ENCODE assay signal across 10 cellular contexts in genomic region chr10:76547352-76547972, GRCh38.
A peak's percentile ranks its signal among the peaks of the same experiment; 100 is the strongest.
DNase-seq lines count a peak whose midpoint lies in the region; ATAC-seq, FAIRE-seq and TF ChIP-seq lines count a peak whose summit lies in the region.
"Had no signal": no experiment of that assay in that cellular context is flagged by ENCODE, and none has a peak within 500 bp of the region (broad histone marks: within the 10 kb centered on the region; RNA-seq: fewer than 3 reads in every experiment).

No MANE protein-coding gene starts in this region.

- no peak overlapping the region for H3K4me3 ChIP-seq in OCI-LY1 (ENCODE audit: low read depth, low read length, poor library complexity, severe bottlenecking)
- no peak overlapping the region for H3K4me3 ChIP-seq in pancreas

- H3K9me2 ChIP-seq in OCI-LY1 (ENCODE audit: low read depth, low read length), result no peaks in the 10 kb centered on the region

- H3K9ac ChIP-seq in OCI-LY1 (ENCODE audit: low read length), result no peak overlapping the region

- peak; percentile 53 for FAIRE-seq in pancreas (lab: Jason Lieb, UNC)

- ATAC-seq in GM19438 (IDR thresholded peaks at IDR 0.05; ENCODE audit: low read depth, unreplicated experiment) (peak; percentile 66), pancreas (peak; percentile 73 to 94 (median 90)), GM19455 (IDR thresholded peaks at IDR 0.05; ENCODE audit: unreplicated experiment) (no peak)
- ATAC-seq: T-cell had no signal

- H3K27me3 Mint-ChIP-seq in activated T-helper 1 cell treated with anti-CD3 and anti-CD28 coated beads, Interleukin-12 subunit alpha, Interleukin-12 subunit beta, Interleukin-2, Interleukin-4 antibody, amounts not matched to agents 30 ng/mL and 10 ng/mL and 1 ng/mL, durations not matched to agents 14 hours and 24 hours and 36 hours (ENCODE audit: insufficient read depth), result no peaks in the 10 kb centered on the region
- H3K27me3 Mint-ChIP-seq: T-cell had no signal

- no peaks in the 10 kb centered on the region for H3K4me1 Mint-ChIP-seq in activated T-helper 1 cell treated with anti-CD3 and anti-CD28 coated beads, Interleukin-12 subunit alpha, Interleukin-12 subunit beta, Interleukin-2, Interleukin-4 antibody, amounts not matched to agents 30 ng/mL and 10 ng/mL and 1 ng/mL, durations not matched to agents 14 hours and 24 hours and 36 hours (ENCODE audit: low read depth)

- H3K79me2 ChIP-seq in OCI-LY1 (ENCODE audit: insufficient read depth, low read length), result no peaks in the 10 kb centered on the region

- H3F3A ChIP-seq in OCI-LY1 (ENCODE audit: insufficient read depth, low read length), result no peaks in the 10 kb centered on the region

- TF ChIP-seq CTCF in OCI-LY1 (IDR thresholded peaks at IDR 0.05; ENCODE audit: low read length) (peak; percentile 65), pancreas (IDR thresholded peaks at IDR 0.05) (peak; percentile 57 to 85 (median 74))

- H2AFZ ChIP-seq in OCI-LY1 (ENCODE audit: low read length), result no peak overlapping the region

- H3K4me3 Mint-ChIP-seq in activated T-helper 1 cell treated with anti-CD3 and anti-CD28 coated beads, Interleukin-12 subunit alpha, Interleukin-12 subunit beta, Interleukin-2, Interleukin-4 antibody, amounts not matched to agents 30 ng/mL and 10 ng/mL and 1 ng/mL, durations not matched to agents 14 hours and 24 hours and 36 hours, result no peak overlapping the region
- H3K4me3 Mint-ChIP-seq: stimulated activated naive CD8-positive, alpha-beta T cell treated with anti-CD3 and anti-CD28 coated beads, Interleukin-15, Interleukin-2, amounts not matched to agents 100 ng/mL and 50 ng/mL, for 24 hours; T-cell had no signal

- H3K27ac Mint-ChIP-seq in activated T-helper 1 cell treated with anti-CD3 and anti-CD28 coated beads, Interleukin-12 subunit alpha, Interleukin-12 subunit beta, Interleukin-2, Interleukin-4 antibody, amounts not matched to agents 30 ng/mL and 10 ng/mL and 1 ng/mL, durations not matched to agents 14 hours and 24 hours and 36 hours, result no peak overlapping the region
- H3K27ac Mint-ChIP-seq: stimulated activated naive CD8-positive, alpha-beta T cell treated with anti-CD3 and anti-CD28 coated beads, Interleukin-15, Interleukin-2, amounts not matched to agents 100 ng/mL and 50 ng/mL, for 24 hours; T-cell had no signal

- intact Hi-C loops in activated T-helper 1 cell treated with anti-CD3 and anti-CD28 coated beads, Interleukin-12 subunit alpha, Interleukin-12 subunit beta, Interleukin-2, Interleukin-4 antibody, amounts not matched to agents 30 ng/mL and 10 ng/mL and 1 ng/mL, durations not matched to agents 14 hours and 24 hours and 36 hours (cut with micrococcal nuclease), result loop anchor here (2.0 kb wide), 1 partner anchor 437 kb away; no protein-coding TSS in a partner anchor
- intact Hi-C loops in pancreas (cut with DNase I), result no loop called here

- no peak overlapping the region for H3K4me2 ChIP-seq in OCI-LY1 (ENCODE audit: low read length)

- H3K9me3 Mint-ChIP-seq in activated T-helper 1 cell treated with anti-CD3 and anti-CD28 coated beads, Interleukin-12 subunit alpha, Interleukin-12 subunit beta, Interleukin-2, Interleukin-4 antibody, amounts not matched to agents 30 ng/mL and 10 ng/mL and 1 ng/mL, durations not matched to agents 14 hours and 24 hours and 36 hours, result no peaks in the 10 kb centered on the region
- H3K9me3 Mint-ChIP-seq: stimulated activated naive CD8-positive, alpha-beta T cell treated with anti-CD3 and anti-CD28 coated beads, Interleukin-15, Interleukin-2, amounts not matched to agents 100 ng/mL and 50 ng/mL, for 24 hours; T-cell had no signal

- no peaks in the 10 kb centered on the region for H4K20me1 ChIP-seq in OCI-LY1 (ENCODE audit: insufficient read depth, low read length)

- no peaks in the 10 kb centered on the region for H3K4me1 ChIP-seq in OCI-LY1 (ENCODE audit: insufficient read depth, low read length, severe bottlenecking)
- H3K4me1 ChIP-seq in pancreas, result peaks cover 0 to 5% (median 4%) of the 10 kb centered on the region in 3 donors

- H3K27me3 ChIP-seq in OCI-LY1 (ENCODE audit: insufficient read depth, low read length), result no peaks in the 10 kb centered on the region
- H3K27me3 ChIP-seq in pancreas, result no peaks in the 10 kb centered on the region

- DNase-seq in COLO668 (lab: John Stamatoyannopoulos, UW; ENCODE audit: unreplicated experiment), result peak; percentile 69
- peak; percentile 58 for DNase-seq in KG1 (lab: John Stamatoyannopoulos, UW)
- DNase-seq in activated T-helper 1 cell treated with anti-CD3 and anti-CD28 coated beads, Interleukin-12 subunit alpha, Interleukin-12 subunit beta, Interleukin-2, Interleukin-4 antibody, amounts not matched to agents 30 ng/mL and 10 ng/mL and 1 ng/mL, durations not matched to agents 14 hours and 24 hours and 36 hours (ENCODE audit: low spot score), result peak; percentile 9
- peak; percentile 36 for DNase-seq in germinal center (ENCODE audit: low spot score)
- peak; percentile 52 to 84 (median 80) for DNase-seq in pancreas

- WGBS in pancreas, 2 donors, result 25 to 28% methylated on average over 11 of the region's 11 CpGs

- H3K9me3 ChIP-seq in OCI-LY1 (ENCODE audit: low read length) (no peaks in the 10 kb centered on the region), pancreas (no peaks in the 10 kb centered on the region)

- H3K36me3 ChIP-seq in OCI-LY1 (ENCODE audit: insufficient read depth, low read length) (no peaks in the 10 kb centered on the region), pancreas (no peaks in the 10 kb centered on the region)

- H3K27ac ChIP-seq in OCI-LY1 (ENCODE audit: low read depth, low read length, poor library complexity, severe bottlenecking) (no peak overlapping the region), pancreas (no peak overlapping the region)

- no peaks in the 10 kb centered on the region for H3K36me3 Mint-ChIP-seq in activated T-helper 1 cell treated with anti-CD3 and anti-CD28 coated beads, Interleukin-12 subunit alpha, Interleukin-12 subunit beta, Interleukin-2, Interleukin-4 antibody, amounts not matched to agents 30 ng/mL and 10 ng/mL and 1 ng/mL, durations not matched to agents 14 hours and 24 hours and 36 hours (ENCODE audit: low read depth)
- H3K36me3 Mint-ChIP-seq: T-cell had no signal

Comparison
In these comparisons a context has a peak if more than half of its experiments do, and no peak if none do; other contexts are left out.
1. DNase-seq: peak in every context shown above with its lines; median percentile 80 in pancreas; 69 in COLO668; 58 in KG1; 36 in germinal center; 9 in activated T-helper 1 cell treated with anti-CD3 and anti-CD28 coated beads, Interleukin-12 subunit alpha, Interleukin-12 subunit beta, Interleukin-2, Interleukin-4 antibody, amounts not matched to agents 30 ng/mL and 10 ng/mL and 1 ng/mL, durations not matched to agents 14 hours and 24 hours and 36 hours.